ENCODE assay signal across 8 cellular contexts in the genomic region with DNA sequence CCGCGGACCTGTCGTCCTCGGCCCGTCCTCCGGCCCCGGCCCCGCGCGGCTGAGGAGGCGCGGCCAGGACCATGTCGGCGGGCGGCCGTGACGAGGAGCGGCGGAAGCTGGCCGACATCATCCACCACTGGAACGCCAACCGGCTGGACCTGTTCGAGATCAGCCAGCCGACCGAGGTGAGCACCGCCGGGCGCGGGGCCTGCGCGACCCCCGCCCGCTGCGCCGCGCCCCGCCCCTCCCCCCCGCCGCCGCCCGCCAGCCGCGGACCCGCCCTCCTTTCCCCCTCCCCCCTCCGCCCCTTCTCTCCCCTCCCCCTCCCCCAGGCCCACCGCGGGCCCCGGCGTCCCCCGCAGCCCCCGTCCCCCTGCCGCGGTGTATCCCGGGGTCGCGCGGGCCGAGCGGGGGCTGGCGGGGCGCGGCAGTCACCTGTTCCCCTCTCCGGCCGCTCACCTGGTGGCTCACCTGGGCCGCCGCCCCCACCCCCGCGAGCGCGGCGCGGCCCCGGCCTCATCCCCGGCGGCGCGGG. TPM values are rescaled to one million over a fixed set of nuclear protein-coding genes. Genes with fewer than 3 reads are reported as not detected.
A peak's percentile ranks its signal among the peaks of the same experiment; 100 is the strongest.
DNase-seq lines count a peak whose midpoint lies in the region; ATAC-seq and TF ChIP-seq lines count a peak whose summit lies in the region.

No MANE protein-coding gene starts in this region.

- peak; percentile 54 for DNase-seq in AG08395 (ENCODE audit: low spot score)
- DNase-seq in Panc1 (ENCODE audit: low read depth, low spot score) = no peak
- DNase-seq in endodermal cell = peak; percentile 81
- DNase-seq in kidney tubule cell (ENCODE audit: low spot score) = no peak
- DNase-seq in stimulated activated CD4-positive, alpha-beta T cell treated with anti-CD3 and anti-CD28 coated beads, Interleukin-4, amount 100 ng/mL, for 4 hours = no peak

- H3K4me3 Mint-ChIP-seq in endodermal cell = peak overlapping the region; percentile 95

- H3K27ac ChIP-seq in Panc1 (ENCODE audit: low read length) = no peak overlapping the region
- no peak overlapping the region for H3K27ac ChIP-seq in endodermal cell (ENCODE audit: low read depth, low read length)

- no peaks in the 10 kb centered on the region for H3K9me3 Mint-ChIP-seq in endodermal cell

- no peak overlapping the region for H2AFZ ChIP-seq in neuron (ENCODE audit: low read depth, low read length)

- POLR2A ChIA-PET in Panc1 (lab: Charles Lee) = no interaction called here

- no TSS peak for BruUV-seq in Panc1 (replicated peaks; lab: Mats Ljungman, UMichigan)

- H3K36me3 ChIP-seq in Panc1 (ENCODE audit: control insufficient read depth, insufficient read depth, low read length) (no peaks in the 10 kb centered on the region; the same call in 1 of the 2 replicates), endodermal cell (ENCODE audit: control insufficient read depth, insufficient read depth, low read length) (peaks cover 15% of the 10 kb centered on the region), neuron (ENCODE audit: insufficient read depth, low read length) (peaks cover 11% of the 10 kb centered on the region)

- 0% methylated on average over 9 to 55 of the region's 77 CpGs for WGBS in endodermal cell (ENCODE audit: insufficient coverage in 1 of 2, insufficient read length in 1 of 2), 2 experiments

- intact Hi-C loops in Panc1 (cut with micrococcal nuclease; ENCODE audit: unreplicated experiment) = no loop called here

- H3K27ac Mint-ChIP-seq in endodermal cell = no peak overlapping the region

- H3K36me3 Mint-ChIP-seq in endodermal cell (ENCODE audit: low read depth) = peaks cover 11% of the 10 kb centered on the region

- no peaks in the 10 kb centered on the region for H3K27me3 Mint-ChIP-seq in endodermal cell (ENCODE audit: insufficient read depth)

- H3K9me3 ChIP-seq in Panc1 (ENCODE audit: control insufficient read depth, insufficient read depth, low read depth, low read length) = no peaks in the 10 kb centered on the region
- no peaks in the 10 kb centered on the region for H3K9me3 ChIP-seq in endodermal cell (ENCODE audit: control insufficient read depth, low read length)
- H3K9me3 ChIP-seq in neuron (ENCODE audit: low read length) = peaks cover 1% of the 10 kb centered on the region

- no peak overlapping the region for H3K9ac ChIP-seq in endodermal cell (ENCODE audit: extremely low read depth, low read length, poor library complexity, severe bottlenecking)

- peaks cover 38% of the 10 kb centered on the region for H3K4me1 Mint-ChIP-seq in endodermal cell

- ATAC-seq in GM18517 (IDR thresholded peaks at IDR 0.05; ENCODE audit: unreplicated experiment) (peak; percentile 41), HG02870 (IDR thresholded peaks at IDR 0.05; ENCODE audit: unreplicated experiment) (peak; percentile 30), Panc1 (peak; percentile 74)

- H3K4me3 ChIP-seq in Panc1 (ENCODE audit: low read depth in 2 of 2, low read length in 2 of 2) (peak overlapping the region; percentile 76 to 83; a peak in 3 of 4 replicates), endodermal cell (ENCODE audit: low read length) (no peak overlapping the region), neuron (ENCODE audit: low read length) (peak overlapping the region; percentile 87)

- TF ChIP-seq CTCF in Panc1 (IDR thresholded peaks at IDR 0.05) = no peak
- no peak for TF ChIP-seq CTCF in endodermal cell (conservative IDR thresholded peaks at IDR 0.05)

- CTCF ChIA-PET in Panc1 (lab: Charles Lee) = no interaction called here

- H3K4me1 ChIP-seq in Panc1 (ENCODE audit: control insufficient read depth, insufficient read depth, low read length) (peaks cover 41% of the 10 kb centered on the region), endodermal cell (ENCODE audit: control insufficient read depth, insufficient read depth, low read length) (peaks cover 9% of the 10 kb centered on the region), neuron (ENCODE audit: insufficient read depth, low read length) (peaks cover 36% of the 10 kb centered on the region)

- H3K27me3 ChIP-seq in Panc1 (ENCODE audit: control insufficient read depth, insufficient read depth, low read length) = no peaks in the 10 kb centered on the region
- no peaks in the 10 kb centered on the region for H3K27me3 ChIP-seq in endodermal cell (ENCODE audit: control insufficient read depth, insufficient read depth, low read length, poor library complexity, severe bottlenecking)
- no peaks in the 10 kb centered on the region for H3K27me3 ChIP-seq in neuron (ENCODE audit: insufficient read depth, low read length)

- in situ Hi-C loops in Panc1 (cut with HindIII; ENCODE audit: low pct_unique_long_range_greater_than_20kb, low sequenced_read_pairs) = no loop called here

RNA-seq across cellular contexts. Expression of a gene that starts 0.4 kb away (rescaled TPM):
- total RNA-seq in Panc1 (2021; ENCODE audit: unreplicated experiment) (143 TPM), endodermal cell (100 to 1,000 TPM; 214 to 239 TPM)
- 104 TPM for polyA plus RNA-seq in Panc1 (2012; ENCODE audit: insufficient read length)
- polyA plus RNA-seq in endodermal cell (2013, experiment 1 of 2) = 167 TPM
- polyA plus RNA-seq in endodermal cell (2013, experiment 2 of 2) = 150 TPM

Comparison
In these comparisons a context has a peak if more than half of its experiments do, and no peak if none do; other contexts are left out.
1. DNase-seq: peak in AG08395 (single experiment) and endodermal cell (single experiment); none in Panc1 (single experiment), kidney tubule cell (single experiment) and stimulated activated CD4-positive, alpha-beta T cell treated with anti-CD3 and anti-CD28 coated beads, Interleukin-4, amount 100 ng/mL, for 4 hours (0 of 2).
2. Peak in every context shown above with its lines, with median percentiles within 50 percentile points of each other: ATAC-seq.